8 cellular contexts compared by ENCODE assay signal in the genomic region with DNA sequence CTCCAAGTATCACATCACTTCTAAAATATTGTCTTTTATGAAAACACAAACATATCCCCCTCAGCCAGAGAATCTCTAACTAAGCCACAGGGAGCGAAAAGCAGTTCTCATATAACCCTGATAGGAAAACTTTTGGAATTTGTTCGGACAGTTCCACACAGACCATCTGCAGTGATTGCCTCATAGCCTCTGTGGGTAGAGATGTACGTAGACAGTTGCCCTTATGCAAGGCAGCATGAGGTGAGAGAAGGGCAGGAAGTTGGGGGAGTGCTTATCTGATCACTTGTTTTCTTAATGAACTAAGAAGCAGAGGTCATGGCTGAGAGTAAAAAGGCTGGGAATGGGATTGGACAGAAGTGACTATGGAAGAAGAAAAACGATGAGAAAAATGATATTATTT. TPM values are rescaled to one million over a fixed set of nuclear protein-coding genes. Genes with fewer than 3 reads are reported as not detected.
A peak's percentile ranks its signal among the peaks of the same experiment; 100 is the strongest.
DNase-seq lines count a peak whose midpoint lies in the region; ATAC-seq and TF ChIP-seq lines count a peak whose summit lies in the region.
"Had no signal": no experiment of that assay in that cellular context is flagged by ENCODE, and none has a peak within 500 bp of the region (broad histone marks: within the 10 kb centered on the region; RNA-seq: fewer than 3 reads in every experiment).

No MANE protein-coding gene starts in this region.

- no peak overlapping the region for H2BK120ac ChIP-seq in H9 (ENCODE audit: low read depth, low read length, poor library complexity, severe bottlenecking)

- CTCF ChIA-PET in T-cell (lab: Charles Lee): interaction anchor here in 1 of 2 donors (0.7 to 0.9 kb wide), 3 partner anchors 19 to 150 kb away, joined by 3 to 6 read pairs (median 3); no protein-coding TSS in a partner anchor
- CTCF ChIA-PET in Calu3 (lab: Charles Lee): no interaction called here

- no peaks in the 10 kb centered on the region for H3K36me3 ChIP-seq in fibroblast of lung (ENCODE audit: control insufficient read depth, insufficient read depth, low read length)

- no peaks in the 10 kb centered on the region for H3K9me3 ChIP-seq in fibroblast of lung (ENCODE audit: control insufficient read depth, insufficient read depth, low read depth, low read length)
- no peaks in the 10 kb centered on the region for H3K9me3 ChIP-seq in H9 (ENCODE audit: control insufficient read depth, low read depth, low read length)

- H3K79me2 ChIP-seq in fibroblast of lung (ENCODE audit: control insufficient read depth, insufficient read depth, low read length) (no peaks in the 10 kb centered on the region), H9 (ENCODE audit: insufficient read depth, low read length) (no peaks in the 10 kb centered on the region)

- intact Hi-C loops in sciatic nerve (cut with DNase I) (no loop called here), Calu3 (cut with micrococcal nuclease; ENCODE audit: unreplicated experiment) (no loop called here)

- H2AFZ ChIP-seq in fibroblast of lung (ENCODE audit: low read length): no peak overlapping the region
- H2AFZ ChIP-seq in H9 (ENCODE audit: low read length): no peak overlapping the region

- no peak overlapping the region for H3K9ac ChIP-seq in fibroblast of lung (ENCODE audit: insufficient read depth, low read length)
- no peak overlapping the region for H3K9ac ChIP-seq in H9 (ENCODE audit: extremely low read depth, insufficient read length, low read length)

- H3K14ac ChIP-seq in H9 (ENCODE audit: insufficient read depth, low read length): no peak overlapping the region

- ATAC-seq in T-cell (replicated peaks in 1 of 4) (peak; percentile 77 to 88 (median 81)), sciatic nerve (peak; percentile 96), HG03439 (IDR thresholded peaks at IDR 0.05; ENCODE audit: unreplicated experiment) (no peak)

- no peak overlapping the region for H3K4ac ChIP-seq in H9 (ENCODE audit: low read depth, low read length)

- H3K79me1 ChIP-seq in H9 (ENCODE audit: insufficient read depth, low read depth, low read length, poor library complexity, severe bottlenecking): no peaks in the 10 kb centered on the region

- H4K8ac ChIP-seq in H9 (replicated peaks; ENCODE audit: insufficient read length, low read depth, low read length): no peak overlapping the region

- H4K20me1 ChIP-seq in fibroblast of lung (ENCODE audit: control insufficient read depth, extremely low read depth, insufficient read depth, low read length): no peaks in the 10 kb centered on the region
- H4K20me1 ChIP-seq in H9 (ENCODE audit: control insufficient read depth, insufficient read depth, insufficient read length): no peaks in the 10 kb centered on the region

- H3K4me1 Mint-ChIP-seq in T-cell: peaks cover 19 to 30% (median 24%) of the 10 kb centered on the region in 3 donors
- no peaks in the 10 kb centered on the region for H3K4me1 Mint-ChIP-seq in Calu3 (ENCODE audit: low read depth, unreplicated experiment)
- peaks cover 9 to 16% of the 10 kb centered on the region in 2 experiments for H3K4me1 Mint-ChIP-seq in H9

- H2BK20ac ChIP-seq in H9 (ENCODE audit: low read depth, low read length, poor library complexity, severe bottlenecking): no peak overlapping the region

- H2BK5ac ChIP-seq in H9 (ENCODE audit: insufficient read length, low read length): no peak overlapping the region

- no peaks in the 10 kb centered on the region for H3K23me2 ChIP-seq in H9 (ENCODE audit: insufficient read length, low read depth, low read length, poor library complexity, severe bottlenecking)

- POLR2A ChIA-PET in T-cell (lab: Charles Lee): interaction anchor here in 1 of 2 donors (0.6 kb wide), 1 partner anchor 97 kb away, joined by 3 read pairs; no protein-coding TSS in a partner anchor

- H3K4me1 ChIP-seq in fibroblast of lung (ENCODE audit: control insufficient read depth, extremely low read depth, insufficient read depth, low read length) (peaks cover 6% of the 10 kb centered on the region), H9 (ENCODE audit: insufficient read depth, low read length) (peaks cover 3% of the 10 kb centered on the region; the same call in 1 of the 2 replicates)

- H3K27ac Mint-ChIP-seq in T-cell (peak overlapping the region; percentile 87 to 94), Calu3 (ENCODE audit: unreplicated experiment) (no peak overlapping the region), H9 (no peak overlapping the region)

- no peak overlapping the region for H3T11ph ChIP-seq in H9 (ENCODE audit: low read length)

- H3K27me3 ChIP-seq in fibroblast of lung (ENCODE audit: control insufficient read depth, insufficient read depth, low read length) (no peaks in the 10 kb centered on the region), H9 (ENCODE audit: insufficient read depth, low read length) (no peaks in the 10 kb centered on the region)

- DNase-seq in HuH-7 (ENCODE audit: low spot score) (peak; percentile 71), T-cell (peak in 29 of 34 experiments; percentile 7 to 54 (median 29)), fibroblast of lung (ENCODE audit: low read depth in 2 of 2) (peak; percentile 86 to 90), sciatic nerve (ENCODE audit: low spot score) (no peak), Calu3 (no peak), H9 (no peak)
- DNase-seq: Kasumi-1 had no signal

- H3K56ac ChIP-seq in H9 (ENCODE audit: insufficient read length, low read depth, low read length): no peak overlapping the region

- no peaks in the 10 kb centered on the region for H3K9me3 Mint-ChIP-seq in T-cell
- H3K9me3 Mint-ChIP-seq in Calu3 (ENCODE audit: low read depth, unreplicated experiment): no peaks in the 10 kb centered on the region
- H3K9me3 Mint-ChIP-seq in H9: no peaks in the 10 kb centered on the region

- H4K91ac ChIP-seq in H9 (ENCODE audit: insufficient read length, low read depth, low read length): no peak overlapping the region

- WGBS in H9 (ENCODE audit: extremely low coverage, insufficient read length, low lambda C conversion rate): no CpG with 5 or more reads among the region's 4 CpGs

- peaks cover 1% of the 10 kb centered on the region for H3K36me3 Mint-ChIP-seq in T-cell
- no peaks in the 10 kb centered on the region for H3K36me3 Mint-ChIP-seq in Calu3 (ENCODE audit: insufficient read depth, unreplicated experiment)
- no peaks in the 10 kb centered on the region for H3K36me3 Mint-ChIP-seq in H9 (ENCODE audit: insufficient read depth in 1 of 3, low read depth in 3 of 3)

- no peaks in the 10 kb centered on the region for H3K27me3 Mint-ChIP-seq in T-cell
- no peaks in the 10 kb centered on the region for H3K27me3 Mint-ChIP-seq in Calu3 (ENCODE audit: unreplicated experiment)
- H3K27me3 Mint-ChIP-seq in H9 (ENCODE audit: low read depth): no peaks in the 10 kb centered on the region

- H3K4me2 ChIP-seq in fibroblast of lung (ENCODE audit: extremely low read depth, insufficient read depth, low read length) (no peak overlapping the region), H9 (ENCODE audit: insufficient read depth, insufficient read length, low read length) (no peak overlapping the region)

- BruUV-seq in Calu3 (replicated peaks; lab: Mats Ljungman, UMichigan): no TSS peak

- H2BK15ac ChIP-seq in H9 (ENCODE audit: low read depth, low read length): no peak overlapping the region

- no peak overlapping the region for H3K4me3 ChIP-seq in fibroblast of lung (replicated peaks in 1 of 4; ENCODE audit: control extremely low read depth in 1 of 4, insufficient read depth in 1 of 4, low read depth in 3 of 4, low read length in 4 of 4)

- H3K23ac ChIP-seq in H9 (ENCODE audit: insufficient read length, low read depth, low read length): no peak overlapping the region

- no peak overlapping the region for H3K18ac ChIP-seq in H9 (ENCODE audit: insufficient read length, low read depth, low read length)

- TF ChIP-seq CTCF in fibroblast of lung (conservative IDR thresholded peaks at IDR 0.05 in 1 of 2, IDR thresholded peaks at IDR 0.05 in 1 of 2; ENCODE audit: low read depth in 1 of 2, low read length in 2 of 2) (no peak), Calu3 (IDR thresholded peaks at IDR 0.05; ENCODE audit: unreplicated experiment) (no peak), H9 (conservative IDR thresholded peaks at IDR 0.05) (no peak)

- H4K5ac ChIP-seq in H9 (ENCODE audit: insufficient read length, low read depth, low read length): no peak overlapping the region

- no peak overlapping the region for H2AK5ac ChIP-seq in H9 (ENCODE audit: insufficient read length, low read length)

- H3K4me3 Mint-ChIP-seq in T-cell (peak overlapping the region; percentile 39 to 66 (median 39)), Calu3 (ENCODE audit: low read depth, unreplicated experiment) (no peak overlapping the region), H9 (no peak overlapping the region)

- H3K27ac ChIP-seq in fibroblast of lung (ENCODE audit: insufficient read depth, low read length) (peak overlapping the region; percentile 17), H9 (ENCODE audit: insufficient read length, low read depth, low read length) (no peak overlapping the region)

- no peak overlapping the region for H2BK12ac ChIP-seq in H9 (ENCODE audit: insufficient read length, low read depth, low read length)

RNA-seq across cellular contexts. Expression of gene SLC23A2, which starts 39.6 kb away (rescaled TPM):
- total RNA-seq in T-cell (10 to 100 TPM; 17.7 to 22.9 (median 20.9) TPM), fibroblast of lung (11.0 and 17.5 TPM in 2 replicates), sciatic nerve (75.9 TPM), Calu3 (2022) (13.2 and 14.8 TPM in 2 replicates), H9 (2021) (16.3 and 16.5 TPM in 2 replicates)
- polyA plus RNA-seq in fibroblast of lung: 12.1 and 16.2 TPM in 2 replicates
- polyA plus RNA-seq in fibroblast of lung (2012): 8.4 and 8.9 TPM in 2 replicates
- polyA minus RNA-seq in fibroblast of lung (ENCODE audit: low replicate concordance): 21.9 and 42.7 TPM in 2 replicates

Comparison
In these comparisons a context has a peak if more than half of its experiments do, and no peak if none do; other contexts are left out.
1. DNase-seq: peak in HuH-7 (single experiment), T-cell (29 of 34) and fibroblast of lung (2 of 2); none in sciatic nerve (single experiment), Calu3 (single experiment) and H9 (single experiment).
2. H3K27ac Mint-ChIP-seq: peak in T-cell (2 of 2); none in Calu3 (single experiment) and H9 (0 of 3).
3. H3K4me3 Mint-ChIP-seq: peak in T-cell (3 of 3); none in Calu3 (single experiment) and H9 (0 of 2).